In the genomic region with DNA sequence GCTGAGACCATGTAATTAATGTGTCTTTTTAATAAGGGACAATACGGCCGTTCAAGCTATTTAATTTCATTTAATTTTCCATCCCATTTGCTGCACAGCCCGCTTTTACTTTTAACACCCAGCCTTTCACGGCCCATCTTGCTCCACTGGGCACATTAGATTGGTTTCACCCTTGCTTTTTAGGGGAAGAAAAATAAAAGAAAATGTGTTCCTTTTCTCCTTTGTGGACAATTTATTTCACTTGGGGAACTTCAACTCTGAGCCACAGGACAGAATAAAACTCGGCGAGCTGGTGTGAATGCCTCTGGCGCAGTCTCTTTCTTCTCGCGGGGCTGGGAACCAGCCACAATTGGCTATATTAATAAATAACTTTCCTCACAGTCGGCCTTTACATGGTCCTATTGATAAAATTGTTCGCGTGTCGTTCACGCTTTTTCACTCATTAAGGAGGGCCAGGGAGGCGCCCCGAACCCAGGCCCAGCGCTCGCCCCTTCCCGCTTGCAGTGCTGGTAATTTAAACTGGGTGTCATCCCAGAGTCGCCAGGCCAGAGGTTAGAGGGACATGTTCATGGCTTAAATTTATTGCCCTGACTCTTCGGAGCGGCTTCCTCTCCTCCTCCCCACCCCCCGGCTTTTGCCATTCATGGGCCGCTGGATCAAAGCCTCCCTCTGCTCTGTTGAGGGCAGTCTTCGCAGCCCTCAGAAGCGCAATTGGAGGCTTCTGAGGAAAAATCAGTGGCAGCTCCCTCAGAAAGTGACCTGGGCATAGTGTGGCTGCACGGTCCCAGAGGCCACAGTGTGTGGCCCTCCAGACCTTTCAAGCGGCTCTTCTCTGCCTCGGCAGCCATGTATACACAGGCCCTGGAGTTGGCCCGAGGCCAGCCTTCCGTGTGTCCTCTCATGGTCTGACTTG, we compare ENCODE assay signal across 12 cellular contexts. TPM values are rescaled to one million over a fixed set of nuclear protein-coding genes. Genes with fewer than 3 reads are reported as not detected.
DNase-seq lines count a peak whose midpoint lies in the region; ATAC-seq, FAIRE-seq and TF ChIP-seq lines count a peak whose summit lies in the region.
"Had no signal": no experiment of that assay in that cellular context is flagged by ENCODE, and none has a peak within 500 bp of the region (broad histone marks: within the 10 kb centered on the region; RNA-seq: fewer than 3 reads in every experiment).

No MANE protein-coding gene starts in this region.

- no peak for FAIRE-seq in pancreas (lab: Jason Lieb, UNC)

- no peak for ATAC-seq in pancreas
- ATAC-seq in HG02852 (IDR thresholded peaks at IDR 0.05; ENCODE audit: unreplicated experiment), result no peak
- no peak for ATAC-seq in HG03378 (IDR thresholded peaks at IDR 0.05; ENCODE audit: unreplicated experiment)
- ATAC-seq in GM18907 (IDR thresholded peaks at IDR 0.05; ENCODE audit: unreplicated experiment), result no peak

- DNase-seq in COLO668 (lab: John Stamatoyannopoulos, UW; ENCODE audit: unreplicated experiment) (peak; percentile 25), ecto neural progenitor cell (ENCODE audit: low spot score) (peak; percentile 60), pancreas (peak in 2 of 6 donors; percentile 40 to 71)
- no peak for DNase-seq in stimulated activated CD4-positive, alpha-beta T cell treated with anti-CD3 and anti-CD28 coated beads, Interleukin-4, amount 100 ng/mL, for 4 hours
- DNase-seq: amygdala, hypothalamus had no signal

- 7% methylated on average over 31 of the region's 31 CpGs for WGBS in HUES64
- 18% methylated on average over 31 of the region's 31 CpGs for WGBS in pancreas, 2 donors

- H3K9me3 ChIP-seq in HUES64 (ENCODE audit: insufficient read depth, low read depth, low read length), result no peaks in the 10 kb centered on the region
- no peaks in the 10 kb centered on the region for H3K9me3 ChIP-seq in pancreas
- H3K9me3 ChIP-seq: upper lobe of left lung had no signal

- 0 out of 2 replicates have a peak, but pooled peaks cover 6% of the 10 kb centered on the region for H3K4me1 ChIP-seq in HUES64 (ENCODE audit: insufficient read depth, low read length)
- H3K4me1 ChIP-seq in pancreas, result peaks cover 5 to 17% (median 10%) of the 10 kb centered on the region in 3 donors

- intact Hi-C loops in pancreas (cut with DNase I), result no loop called here

- H3K36me3 ChIP-seq in HUES64 (ENCODE audit: insufficient read depth, low read length), result no peaks in the 10 kb centered on the region
- H3K36me3 ChIP-seq in pancreas, result no peaks in the 10 kb centered on the region
- H3K36me3 ChIP-seq: upper lobe of left lung had no signal

- H3K27me3 ChIP-seq in HUES64 (ENCODE audit: insufficient read depth, low read length) (peaks cover 100% of the 10 kb centered on the region), pancreas (peaks cover 14 to 88% (median 36%) of the 10 kb centered on the region in 4 donors)

- H3K9ac ChIP-seq in HUES64 (ENCODE audit: low read depth, low read length), result no peak overlapping the region

- H3K4me3 ChIP-seq in HUES64 (ENCODE audit: low read length) (peak overlapping the region; percentile 35; the same call in 1 of the 2 replicates), pancreas (peak overlapping the region in 3 of 4 donors; percentile 4 to 43 (median 30))

- H3K27ac ChIP-seq in HUES64 (ENCODE audit: low read depth, low read length) (no peak overlapping the region), pancreas (no peak overlapping the region)
- H3K27ac ChIP-seq: upper lobe of left lung had no signal

- no peak for TF ChIP-seq CTCF in pancreas (IDR thresholded peaks at IDR 0.05)

RNA-seq across cellular contexts. Expression of a gene that starts 2.2 kb away (rescaled TPM):
- polyA plus RNA-seq in HUES64 (2013, experiment 1 of 2), result not detected
- polyA plus RNA-seq in HUES64 (2013, experiment 2 of 2), result not detected
- total RNA-seq in pancreas, result under 1 TPM in 1 of 6 donors, not detected in 5; 0.03 TPM
- not detected for polyA plus RNA-seq in pancreas
- total RNA-seq: T-helper 2 cell treated with Interferon-gamma antibody and Interleukin-4, amounts not matched to agents 100 ng/mL and 5 ng/mL, for 36 hours; upper lobe of left lung had no signal

RNA-seq across cellular contexts. Expression of a gene that starts 36.0 kb away (rescaled TPM):
- 82.1 TPM for polyA plus RNA-seq in HUES64 (2013, experiment 1 of 2)
- 86.9 TPM for polyA plus RNA-seq in HUES64 (2013, experiment 2 of 2)
- 10 to 100 TPM; 24.5 to 49.3 (median 34.1) TPM for total RNA-seq in pancreas
- polyA plus RNA-seq in pancreas, result 10 to 100 TPM; 24.8 to 36.5 TPM

Comparison
In these comparisons a context has a peak if more than half of its experiments do, and no peak if none do; other contexts are left out.
1. DNase-seq: peak in COLO668 (single experiment) and ecto neural progenitor cell (single experiment); none in stimulated activated CD4-positive, alpha-beta T cell treated with anti-CD3 and anti-CD28 coated beads, Interleukin-4, amount 100 ng/mL, for 4 hours (0 of 2).